Comparison of ENCODE assay signal across 1 cellular context in the genomic region with DNA sequence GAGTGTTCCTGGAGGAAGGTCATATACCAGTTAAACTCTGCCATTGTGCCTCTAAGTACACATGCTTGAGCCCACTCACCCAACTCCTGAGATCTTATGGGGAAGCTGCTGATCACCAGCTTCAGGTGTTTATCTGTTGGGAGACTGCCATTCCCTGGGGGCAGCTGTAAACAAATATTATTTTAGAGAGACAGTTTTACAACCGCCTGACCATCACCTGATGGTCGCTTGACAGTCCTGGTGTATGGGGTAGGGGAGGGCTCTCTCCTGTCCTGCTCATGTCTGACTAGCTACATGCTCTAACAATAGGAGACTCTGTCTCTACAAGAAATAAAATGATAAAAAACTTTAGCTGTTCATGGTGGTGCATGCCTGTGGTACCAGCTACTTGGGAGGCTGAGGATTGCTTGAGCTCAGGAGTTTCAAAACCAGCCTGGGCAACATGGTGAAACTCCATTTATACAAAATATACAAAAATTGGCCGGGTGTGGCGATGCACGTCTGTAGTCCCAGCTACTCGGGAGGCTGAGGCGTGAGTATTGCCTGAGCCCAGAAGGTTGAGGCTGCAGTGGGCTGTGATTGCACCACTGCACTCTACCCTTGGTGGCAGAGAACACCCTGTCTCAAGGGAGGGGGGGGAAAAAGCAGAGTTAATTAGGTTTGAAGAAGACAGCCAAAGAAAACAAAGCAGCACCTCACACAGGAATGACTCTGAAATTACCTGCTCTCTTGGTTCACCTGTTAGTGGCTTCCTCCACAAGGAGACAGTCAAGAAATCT.
TF ChIP-seq lines count a peak whose summit lies in the region.

No MANE protein-coding gene starts in this region.

TF ChIP-seq in H1, 55 proteins besides CTCF, POLR2A, EP300 and RAD21:
- TF ChIP-seq RXRA (IDR thresholded peaks at IDR 0.05; ENCODE audit: insufficient read depth, low read depth, low read length): no peak
- no peak for TF ChIP-seq EGR1 (IDR thresholded peaks at IDR 0.05; ENCODE audit: borderline replicate concordance, low read depth, low read length)
- no peak for TF ChIP-seq CTBP2 (IDR thresholded peaks at IDR 0.05; ENCODE audit: borderline replicate concordance, insufficient read depth, insufficient read length, low read length)
- no peak for TF ChIP-seq CHD1 (IDR thresholded peaks at IDR 0.05; ENCODE audit: low read depth, low read length)
- no peak for TF ChIP-seq ATF3 (IDR thresholded peaks at IDR 0.05; ENCODE audit: insufficient read depth, low read depth, low read length)
- TF ChIP-seq KDM1A (IDR thresholded peaks at IDR 0.05; ENCODE audit: borderline replicate concordance, low read length): no peak
- TF ChIP-seq PHF8 (conservative IDR thresholded peaks at IDR 0.05; ENCODE audit: low read depth, low read length): no peak
- TF ChIP-seq BCL11A (IDR thresholded peaks at IDR 0.05; ENCODE audit: low read depth in 2 of 2, low read length in 2 of 2): no peak
- TF ChIP-seq, protein P1, sequence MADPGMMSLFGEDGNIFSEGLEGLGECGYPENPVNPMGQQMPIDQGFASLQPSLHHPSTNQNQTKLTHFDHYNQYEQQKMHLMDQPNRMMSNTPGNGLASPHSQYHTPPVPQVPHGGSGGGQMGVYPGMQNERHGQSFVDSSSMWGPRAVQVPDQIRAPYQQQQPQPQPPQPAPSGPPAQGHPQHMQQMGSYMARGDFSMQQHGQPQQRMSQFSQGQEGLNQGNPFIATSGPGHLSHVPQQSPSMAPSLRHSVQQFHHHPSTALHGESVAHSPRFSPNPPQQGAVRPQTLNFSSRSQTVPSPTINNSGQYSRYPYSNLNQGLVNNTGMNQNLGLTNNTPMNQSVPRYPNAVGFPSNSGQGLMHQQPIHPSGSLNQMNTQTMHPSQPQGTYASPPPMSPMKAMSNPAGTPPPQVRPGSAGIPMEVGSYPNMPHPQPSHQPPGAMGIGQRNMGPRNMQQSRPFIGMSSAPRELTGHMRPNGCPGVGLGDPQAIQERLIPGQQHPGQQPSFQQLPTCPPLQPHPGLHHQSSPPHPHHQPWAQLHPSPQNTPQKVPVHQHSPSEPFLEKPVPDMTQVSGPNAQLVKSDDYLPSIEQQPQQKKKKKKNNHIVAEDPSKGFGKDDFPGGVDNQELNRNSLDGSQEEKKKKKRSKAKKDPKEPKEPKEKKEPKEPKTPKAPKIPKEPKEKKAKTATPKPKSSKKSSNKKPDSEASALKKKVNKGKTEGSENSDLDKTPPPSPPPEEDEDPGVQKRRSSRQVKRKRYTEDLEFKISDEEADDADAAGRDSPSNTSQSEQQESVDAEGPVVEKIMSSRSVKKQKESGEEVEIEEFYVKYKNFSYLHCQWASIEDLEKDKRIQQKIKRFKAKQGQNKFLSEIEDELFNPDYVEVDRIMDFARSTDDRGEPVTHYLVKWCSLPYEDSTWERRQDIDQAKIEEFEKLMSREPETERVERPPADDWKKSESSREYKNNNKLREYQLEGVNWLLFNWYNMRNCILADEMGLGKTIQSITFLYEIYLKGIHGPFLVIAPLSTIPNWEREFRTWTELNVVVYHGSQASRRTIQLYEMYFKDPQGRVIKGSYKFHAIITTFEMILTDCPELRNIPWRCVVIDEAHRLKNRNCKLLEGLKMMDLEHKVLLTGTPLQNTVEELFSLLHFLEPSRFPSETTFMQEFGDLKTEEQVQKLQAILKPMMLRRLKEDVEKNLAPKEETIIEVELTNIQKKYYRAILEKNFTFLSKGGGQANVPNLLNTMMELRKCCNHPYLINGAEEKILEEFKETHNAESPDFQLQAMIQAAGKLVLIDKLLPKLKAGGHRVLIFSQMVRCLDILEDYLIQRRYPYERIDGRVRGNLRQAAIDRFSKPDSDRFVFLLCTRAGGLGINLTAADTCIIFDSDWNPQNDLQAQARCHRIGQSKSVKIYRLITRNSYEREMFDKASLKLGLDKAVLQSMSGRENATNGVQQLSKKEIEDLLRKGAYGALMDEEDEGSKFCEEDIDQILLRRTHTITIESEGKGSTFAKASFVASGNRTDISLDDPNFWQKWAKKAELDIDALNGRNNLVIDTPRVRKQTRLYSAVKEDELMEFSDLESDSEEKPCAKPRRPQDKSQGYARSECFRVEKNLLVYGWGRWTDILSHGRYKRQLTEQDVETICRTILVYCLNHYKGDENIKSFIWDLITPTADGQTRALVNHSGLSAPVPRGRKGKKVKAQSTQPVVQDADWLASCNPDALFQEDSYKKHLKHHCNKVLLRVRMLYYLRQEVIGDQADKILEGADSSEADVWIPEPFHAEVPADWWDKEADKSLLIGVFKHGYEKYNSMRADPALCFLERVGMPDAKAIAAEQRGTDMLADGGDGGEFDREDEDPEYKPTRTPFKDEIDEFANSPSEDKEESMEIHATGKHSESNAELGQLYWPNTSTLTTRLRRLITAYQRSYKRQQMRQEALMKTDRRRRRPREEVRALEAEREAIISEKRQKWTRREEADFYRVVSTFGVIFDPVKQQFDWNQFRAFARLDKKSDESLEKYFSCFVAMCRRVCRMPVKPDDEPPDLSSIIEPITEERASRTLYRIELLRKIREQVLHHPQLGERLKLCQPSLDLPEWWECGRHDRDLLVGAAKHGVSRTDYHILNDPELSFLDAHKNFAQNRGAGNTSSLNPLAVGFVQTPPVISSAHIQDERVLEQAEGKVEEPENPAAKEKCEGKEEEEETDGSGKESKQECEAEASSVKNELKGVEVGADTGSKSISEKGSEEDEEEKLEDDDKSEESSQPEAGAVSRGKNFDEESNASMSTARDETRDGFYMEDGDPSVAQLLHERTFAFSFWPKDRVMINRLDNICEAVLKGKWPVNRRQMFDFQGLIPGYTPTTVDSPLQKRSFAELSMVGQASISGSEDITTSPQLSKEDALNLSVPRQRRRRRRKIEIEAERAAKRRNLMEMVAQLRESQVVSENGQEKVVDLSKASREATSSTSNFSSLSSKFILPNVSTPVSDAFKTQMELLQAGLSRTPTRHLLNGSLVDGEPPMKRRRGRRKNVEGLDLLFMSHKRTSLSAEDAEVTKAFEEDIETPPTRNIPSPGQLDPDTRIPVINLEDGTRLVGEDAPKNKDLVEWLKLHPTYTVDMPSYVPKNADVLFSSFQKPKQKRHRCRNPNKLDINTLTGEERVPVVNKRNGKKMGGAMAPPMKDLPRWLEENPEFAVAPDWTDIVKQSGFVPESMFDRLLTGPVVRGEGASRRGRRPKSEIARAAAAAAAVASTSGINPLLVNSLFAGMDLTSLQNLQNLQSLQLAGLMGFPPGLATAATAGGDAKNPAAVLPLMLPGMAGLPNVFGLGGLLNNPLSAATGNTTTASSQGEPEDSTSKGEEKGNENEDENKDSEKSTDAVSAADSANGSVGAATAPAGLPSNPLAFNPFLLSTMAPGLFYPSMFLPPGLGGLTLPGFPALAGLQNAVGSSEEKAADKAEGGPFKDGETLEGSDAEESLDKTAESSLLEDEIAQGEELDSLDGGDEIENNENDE (IDR thresholded peaks at IDR 0.05; ENCODE audit: insufficient replicate concordance, low read length): no peak
- no peak for TF ChIP-seq SRF (IDR thresholded peaks at IDR 0.05; ENCODE audit: low read depth, low read length)
- no peak for TF ChIP-seq TAF7 (optimal IDR thresholded peaks at IDR 0.05; ENCODE audit: borderline replicate concordance, low read depth, low read length)
